1 cellular context compared by ENCODE assay signal in the genomic region with DNA sequence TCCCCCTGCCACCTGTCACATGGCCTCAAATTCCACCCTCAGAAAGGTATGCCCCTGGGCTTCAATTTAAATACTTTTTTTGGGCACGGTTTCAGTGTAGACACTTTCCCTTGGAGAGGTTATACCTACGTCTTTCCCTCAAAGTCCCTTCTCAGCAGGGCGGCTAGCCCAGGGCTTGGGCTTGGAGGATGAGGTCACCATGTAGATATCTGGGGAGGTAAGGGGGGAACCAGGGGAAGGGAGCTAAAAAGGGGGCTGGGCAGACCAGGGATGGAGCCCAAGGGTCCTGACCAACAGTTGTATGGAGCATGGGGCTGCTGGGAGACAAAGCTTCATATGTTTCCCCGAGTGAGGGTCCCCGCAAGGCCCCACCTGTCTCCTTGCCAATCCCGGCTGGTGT.
TF ChIP-seq lines count a peak whose summit lies in the region.

No MANE protein-coding gene starts in this region.

TF ChIP-seq in IMR-90, 13 proteins besides CTCF, POLR2A, EP300 and RAD21 (continued from another document):
- TF ChIP-seq, protein P1, sequence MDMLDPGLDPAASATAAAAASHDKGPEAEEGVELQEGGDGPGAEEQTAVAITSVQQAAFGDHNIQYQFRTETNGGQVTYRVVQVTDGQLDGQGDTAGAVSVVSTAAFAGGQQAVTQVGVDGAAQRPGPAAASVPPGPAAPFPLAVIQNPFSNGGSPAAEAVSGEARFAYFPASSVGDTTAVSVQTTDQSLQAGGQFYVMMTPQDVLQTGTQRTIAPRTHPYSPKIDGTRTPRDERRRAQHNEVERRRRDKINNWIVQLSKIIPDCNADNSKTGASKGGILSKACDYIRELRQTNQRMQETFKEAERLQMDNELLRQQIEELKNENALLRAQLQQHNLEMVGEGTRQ (IDR thresholded peaks at IDR 0.05; ENCODE audit: low read depth, low read length), result no peak
- TF ChIP-seq CHD1 (IDR thresholded peaks at IDR 0.05; ENCODE audit: low read depth, low read length) (no peak), MAFK (IDR thresholded peaks at IDR 0.05; ENCODE audit: low read depth, low read length) (no peak), BHLHE40 (IDR thresholded peaks at IDR 0.05; ENCODE audit: low read depth, low read length) (no peak), MAZ (IDR thresholded peaks at IDR 0.05; ENCODE audit: borderline replicate concordance, low read depth, low read length) (no peak), MXI1 (IDR thresholded peaks at IDR 0.05; ENCODE audit: borderline replicate concordance, low read depth, low read length) (no peak), SMC3 (IDR thresholded peaks at IDR 0.05; ENCODE audit: low read depth, low read length) (no peak), NFE2L2 (IDR thresholded peaks at IDR 0.05; ENCODE audit: low read depth, low read length) (no peak), FOS (IDR thresholded peaks at IDR 0.05; ENCODE audit: low read depth, low read length) (no peak)
- TF ChIP-seq, protein P2, sequence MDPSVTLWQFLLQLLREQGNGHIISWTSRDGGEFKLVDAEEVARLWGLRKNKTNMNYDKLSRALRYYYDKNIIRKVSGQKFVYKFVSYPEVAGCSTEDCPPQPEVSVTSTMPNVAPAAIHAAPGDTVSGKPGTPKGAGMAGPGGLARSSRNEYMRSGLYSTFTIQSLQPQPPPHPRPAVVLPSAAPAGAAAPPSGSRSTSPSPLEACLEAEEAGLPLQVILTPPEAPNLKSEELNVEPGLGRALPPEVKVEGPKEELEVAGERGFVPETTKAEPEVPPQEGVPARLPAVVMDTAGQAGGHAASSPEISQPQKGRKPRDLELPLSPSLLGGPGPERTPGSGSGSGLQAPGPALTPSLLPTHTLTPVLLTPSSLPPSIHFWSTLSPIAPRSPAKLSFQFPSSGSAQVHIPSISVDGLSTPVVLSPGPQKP (IDR thresholded peaks at IDR 0.05; ENCODE audit: borderline replicate concordance, low read depth, low read length), result no peak
